Comparison of ENCODE assay signal across 13 cellular contexts in genomic region chr5:132364319-132364718, GRCh38. TPM values are rescaled to one million over a fixed set of nuclear protein-coding genes. Genes with fewer than 3 reads are reported as not detected.
DNase-seq lines count a peak whose midpoint lies in the region; ATAC-seq and TF ChIP-seq lines count a peak whose summit lies in the region.
"Had no signal": no experiment of that assay in that cellular context is flagged by ENCODE, and none has a peak within 500 bp of the region (broad histone marks: within the 10 kb centered on the region; RNA-seq: fewer than 3 reads in every experiment).

No MANE protein-coding gene starts in this region.

- no peak for TF ChIP-seq CTCF in heart right ventricle (IDR thresholded peaks at IDR 0.05)
- no peak for TF ChIP-seq CTCF in WTC11 (IDR thresholded peaks at IDR 0.05)

- no peaks in the 10 kb centered on the region for H3K9me3 Mint-ChIP-seq in WTC11
- H3K9me3 Mint-ChIP-seq in activated CD4-positive, alpha-beta T cell treated with anti-CD3 and anti-CD28 coated beads, Interleukin-2, amount 10 ng/mL, durations not matched to agents 24 days and 14 days: no peaks in the 10 kb centered on the region
- H3K9me3 Mint-ChIP-seq: activated T-helper 1 cell treated with anti-CD3 and anti-CD28 coated beads, Interleukin-12 subunit alpha, Interleukin-12 subunit beta, Interleukin-2, Interleukin-4 antibody, amounts not matched to agents 30 ng/mL and 10 ng/mL and 1 ng/mL, durations not matched to agents 14 hours and 24 hours and 36 hours; endodermal cell; IgD-negative memory B cell had no signal

- DNase-seq in GM04503 (ENCODE audit: low read depth) (peak; percentile 70), adipocyte (ENCODE audit: low read depth) (peak; percentile 94), heart right ventricle (no peak), skeletal muscle cell (ENCODE audit: low read depth) (peak; percentile 91), OCI-M2 (lab: John Stamatoyannopoulos, UW; ENCODE audit: unreplicated experiment) (no peak), WTC11 (ENCODE audit: low spot score) (no peak)
- no peak for DNase-seq in activated CD4-positive, alpha-beta T cell treated with anti-CD3 and anti-CD28 coated beads, Interleukin-2, amount 10 ng/mL, durations not matched to agents 24 days and 14 days
- DNase-seq: DND-41; endodermal cell; stimulated activated CD4-positive, alpha-beta T cell treated with anti-CD3 and anti-CD28 coated beads, Interleukin-1b, Interleukin-23, amount 100 ng/mL, for 48 hours had no signal

- intact Hi-C loops in heart right ventricle (cut with DNase I): loop anchor here in 3 of 10 donors (5.0 to 10.0 kb wide), 3 partner anchors 67 to 150 kb away; partner anchors contain the start of gene SLC22A4 (in 1 of the 3)
- intact Hi-C loops in activated CD4-positive, alpha-beta T cell treated with anti-CD3 and anti-CD28 coated beads, Interleukin-2, amount 10 ng/mL, durations not matched to agents 24 days and 14 days (cut with micrococcal nuclease): no loop called here

- H3K4me3 ChIP-seq in adipocyte (ENCODE audit: low read length): no peak overlapping the region
- H3K4me3 ChIP-seq in heart right ventricle: no peak overlapping the region
- H3K4me3 ChIP-seq in skeletal muscle cell (ENCODE audit: low read depth, low read length): no peak overlapping the region

- H3K27me3 ChIP-seq in adipocyte (replicated peaks; ENCODE audit: control insufficient read depth, insufficient read depth, low read length) (no peaks in the 10 kb centered on the region), heart right ventricle (no peaks in the 10 kb centered on the region)

- CTCF ChIA-PET in WTC11 (lab: Charles Lee): no interaction called here

- H3K27me3 Mint-ChIP-seq in WTC11 (ENCODE audit: low read depth): no peaks in the 10 kb centered on the region; the same call in 1 of the 2 replicates
- H3K27me3 Mint-ChIP-seq in activated CD4-positive, alpha-beta T cell treated with anti-CD3 and anti-CD28 coated beads, Interleukin-2, amount 10 ng/mL, durations not matched to agents 24 days and 14 days: peaks cover 2% of the 10 kb centered on the region
- H3K27me3 Mint-ChIP-seq: IgD-negative memory B cell had no signal

- H3K36me3 Mint-ChIP-seq in WTC11: no peaks in the 10 kb centered on the region
- H3K36me3 Mint-ChIP-seq in activated CD4-positive, alpha-beta T cell treated with anti-CD3 and anti-CD28 coated beads, Interleukin-2, amount 10 ng/mL, durations not matched to agents 24 days and 14 days (ENCODE audit: low read depth): no peaks in the 10 kb centered on the region

- H3K27ac Mint-ChIP-seq in WTC11: no peak overlapping the region
- no peak overlapping the region for H3K27ac Mint-ChIP-seq in activated CD4-positive, alpha-beta T cell treated with anti-CD3 and anti-CD28 coated beads, Interleukin-2, amount 10 ng/mL, durations not matched to agents 24 days and 14 days
- H3K27ac Mint-ChIP-seq: activated T-helper 1 cell treated with anti-CD3 and anti-CD28 coated beads, Interleukin-12 subunit alpha, Interleukin-12 subunit beta, Interleukin-2, Interleukin-4 antibody, amounts not matched to agents 30 ng/mL and 10 ng/mL and 1 ng/mL, durations not matched to agents 14 hours and 24 hours and 36 hours; endodermal cell; IgD-negative memory B cell had no signal

- H3K27ac ChIP-seq in heart right ventricle: peak overlapping the region; percentile 54 to 86 (median 78)

- WGBS in heart right ventricle, 2 donors: 25 to 32% methylated on average over 1 of the region's 1 CpG

- H3K4me3 Mint-ChIP-seq in WTC11: no peak overlapping the region
- no peak overlapping the region for H3K4me3 Mint-ChIP-seq in activated CD4-positive, alpha-beta T cell treated with anti-CD3 and anti-CD28 coated beads, Interleukin-2, amount 10 ng/mL, durations not matched to agents 24 days and 14 days
- H3K4me3 Mint-ChIP-seq: activated T-helper 1 cell treated with anti-CD3 and anti-CD28 coated beads, Interleukin-12 subunit alpha, Interleukin-12 subunit beta, Interleukin-2, Interleukin-4 antibody, amounts not matched to agents 30 ng/mL and 10 ng/mL and 1 ng/mL, durations not matched to agents 14 hours and 24 hours and 36 hours; endodermal cell; IgD-negative memory B cell had no signal

- peak; percentile 45 to 87 (median 82) for ATAC-seq in heart right ventricle
- no peak for ATAC-seq in WTC11
- no peak for ATAC-seq in HG02571 (IDR thresholded peaks at IDR 0.05; ENCODE audit: unreplicated experiment)

- H3K4me1 Mint-ChIP-seq in WTC11: peaks cover 3% of the 10 kb centered on the region
- H3K4me1 Mint-ChIP-seq in activated CD4-positive, alpha-beta T cell treated with anti-CD3 and anti-CD28 coated beads, Interleukin-2, amount 10 ng/mL, durations not matched to agents 24 days and 14 days: peaks cover 5% of the 10 kb centered on the region

- H3K9me3 ChIP-seq in adipocyte (ENCODE audit: control insufficient read depth, low read length): no peaks in the 10 kb centered on the region
- no peaks in the 10 kb centered on the region for H3K9me3 ChIP-seq in heart right ventricle

- H3K9ac ChIP-seq in adipocyte (ENCODE audit: low read length): no peak overlapping the region

- H3K36me3 ChIP-seq in adipocyte (ENCODE audit: control insufficient read depth, insufficient read depth, low read length, severe bottlenecking) (no peaks in the 10 kb centered on the region), heart right ventricle (no peaks in the 10 kb centered on the region)

- H3K4me1 ChIP-seq in adipocyte (ENCODE audit: control insufficient read depth, insufficient read depth, low read length) (peaks cover 27% of the 10 kb centered on the region), heart right ventricle (peaks cover 2 to 44% (median 22%) of the 10 kb centered on the region in 9 donors)

- POLR2A ChIA-PET in WTC11 (lab: Charles Lee): interaction anchor here (1.0 kb wide), 1 partner anchor 70 kb away, joined by 3 read pairs; no protein-coding TSS in a partner anchor

TF ChIP-seq in WTC11, 78 proteins besides CTCF, POLR2A, EP300 and RAD21 (continues in another document):
- TF ChIP-seq ATF1 (CRISPR knock-in tag; IDR thresholded peaks at IDR 0.05) (no peak), ATF6 (CRISPR knock-in tag; IDR thresholded peaks at IDR 0.05) (no peak), ZNF232 (CRISPR knock-in tag; IDR thresholded peaks at IDR 0.05) (no peak), SOX15 (CRISPR knock-in tag; IDR thresholded peaks at IDR 0.05) (no peak), NFATC4 (CRISPR knock-in tag; IDR thresholded peaks at IDR 0.05) (no peak), GRHL2 (CRISPR knock-in tag; IDR thresholded peaks at IDR 0.05; ENCODE audit: insufficient replicate concordance, severe bottlenecking) (no peak), ERG (CRISPR knock-in tag; IDR thresholded peaks at IDR 0.05) (no peak), GABPB1 (CRISPR knock-in tag; IDR thresholded peaks at IDR 0.05) (no peak), PRDM15 (CRISPR knock-in tag; IDR thresholded peaks at IDR 0.05) (no peak)

RNA-seq across cellular contexts. Expression of gene SLC22A5, which starts 5.2 kb away (rescaled TPM):
- total RNA-seq in heart right ventricle (10 to 100 TPM; 10.3 to 36.8 (median 12.5) TPM), WTC11 (2021) (3.6 to 4.9 TPM (median 4.4 TPM) in 3 replicates)
- 10 to 100 TPM; 21.2 to 21.8 TPM for polyA plus RNA-seq in heart right ventricle
- total RNA-seq in activated CD4-positive, alpha-beta T cell treated with anti-CD3 and anti-CD28 coated beads, Interleukin-2, amount 10 ng/mL, durations not matched to agents 24 days and 14 days: 4.9 and 5.5 TPM in 2 replicates

Comparison
In these comparisons a context has a peak if more than half of its experiments do, and no peak if none do; other contexts are left out.
1. DNase-seq: peak in GM04503 (single experiment), adipocyte (single experiment) and skeletal muscle cell (single experiment); none in heart right ventricle (0 of 2), OCI-M2 (single experiment), WTC11 (single experiment) and activated CD4-positive, alpha-beta T cell treated with anti-CD3 and anti-CD28 coated beads, Interleukin-2, amount 10 ng/mL, durations not matched to agents 24 days and 14 days (single experiment).
2. ATAC-seq: peak in heart right ventricle (8 of 8); none in WTC11 (single experiment) and HG02571 (single experiment).